9 cellular contexts compared by ENCODE assay signal in the genomic region with DNA sequence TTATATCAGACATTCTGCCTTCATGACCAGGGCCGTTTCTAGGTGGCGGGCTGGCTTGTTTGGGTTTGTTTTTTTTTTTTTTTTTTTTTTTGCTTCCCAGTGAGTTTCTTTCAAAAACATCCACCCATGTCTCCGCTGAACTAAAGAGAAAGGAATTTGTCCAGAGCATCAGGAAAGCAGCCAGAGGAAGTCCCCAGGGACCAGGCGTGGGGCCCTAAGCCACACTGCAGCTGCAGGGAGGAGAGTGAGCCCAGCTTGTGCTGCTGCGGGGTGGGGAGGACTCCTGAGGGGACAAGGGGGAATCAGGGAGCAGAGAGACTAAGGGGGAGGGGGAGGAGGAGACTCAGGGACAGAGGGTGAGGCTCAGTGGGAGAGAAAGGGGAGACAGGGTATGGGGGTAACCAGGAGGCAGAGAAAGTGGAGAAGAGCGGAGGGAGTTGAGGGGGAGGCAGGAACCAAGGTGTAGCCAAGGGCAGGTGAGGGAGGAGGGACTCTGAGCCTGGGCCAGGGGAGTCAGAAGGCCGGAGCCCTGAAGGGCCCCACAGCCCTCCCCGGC. TPM values are rescaled to one million over a fixed set of nuclear protein-coding genes. Genes with fewer than 3 reads are reported as not detected.
DNase-seq lines count a peak whose midpoint lies in the region; ATAC-seq and TF ChIP-seq lines count a peak whose summit lies in the region.
"Had no signal": no experiment of that assay in that cellular context is flagged by ENCODE, and none has a peak within 500 bp of the region (broad histone marks: within the 10 kb centered on the region; RNA-seq: fewer than 3 reads in every experiment).

No MANE protein-coding gene starts in this region.

- DNase-seq in CD8-positive, alpha-beta T cell: no peak
- DNase-seq in NCI-H2107 (lab: John Stamatoyannopoulos, UW) (peak; percentile 65), dermis blood vessel endothelial cell (peak; percentile 58), osteocyte (ENCODE audit: extremely low spot score, unreplicated experiment) (peak; percentile 98)

- H3K4me1 ChIP-seq in CD8-positive, alpha-beta T cell (ENCODE audit: insufficient read depth, low read length): peaks cover 74% of the 10 kb centered on the region

- no peak overlapping the region for H3K4me3 Mint-ChIP-seq in CD8-positive, alpha-beta T cell
- no peak overlapping the region for H3K4me3 Mint-ChIP-seq in osteocyte (ENCODE audit: unreplicated experiment)

- H3K4me3 ChIP-seq in CD8-positive, alpha-beta T cell (ENCODE audit: low read depth, low read length): no peak overlapping the region

- no peaks in the 10 kb centered on the region for H3K36me3 ChIP-seq in CD8-positive, alpha-beta T cell (ENCODE audit: insufficient read depth, low read length)

- ATAC-seq in CD8-positive, alpha-beta T cell: no peak
- ATAC-seq in GM21528 (IDR thresholded peaks at IDR 0.05; ENCODE audit: low FRiP score, unreplicated experiment) (no peak), HG03571 (IDR thresholded peaks at IDR 0.05; ENCODE audit: unreplicated experiment) (no peak), HG03520 (IDR thresholded peaks at IDR 0.05; ENCODE audit: unreplicated experiment) (no peak), GM21515 (IDR thresholded peaks at IDR 0.05; ENCODE audit: unreplicated experiment) (no peak)

- H3K36me3 Mint-ChIP-seq in CD8-positive, alpha-beta T cell: no peaks in the 10 kb centered on the region
- H3K36me3 Mint-ChIP-seq in osteocyte (ENCODE audit: unreplicated experiment): no peaks in the 10 kb centered on the region

- CTCF ChIA-PET in CD8-positive, alpha-beta T cell (lab: Charles Lee): interaction anchor here (1.8 to 9.0 kb wide), 3 partner anchors 9 to 345 kb away, joined by 4 to 107 read pairs (median 41); a partner anchor contains a TSS

- H3K27ac Mint-ChIP-seq in CD8-positive, alpha-beta T cell: peak overlapping the region; percentile 75
- peak overlapping the region; percentile 99 for H3K27ac Mint-ChIP-seq in osteocyte (ENCODE audit: unreplicated experiment)

- H3K9me3 ChIP-seq in CD8-positive, alpha-beta T cell (ENCODE audit: low read length): no peaks in the 10 kb centered on the region

- POLR2A ChIA-PET in CD8-positive, alpha-beta T cell (lab: Charles Lee): interaction anchor here (0.6 kb wide), 1 partner anchor 1561 kb away, joined by 3 read pairs; no protein-coding TSS in a partner anchor

- intact Hi-C loops in CD8-positive, alpha-beta T cell (cut with DNase I, micrococcal nuclease): no loop called here

- peaks cover 60% of the 10 kb centered on the region for H3K4me1 Mint-ChIP-seq in CD8-positive, alpha-beta T cell (ENCODE audit: low read depth)
- H3K4me1 Mint-ChIP-seq in osteocyte (ENCODE audit: unreplicated experiment): peaks cover 60% of the 10 kb centered on the region

- no peaks in the 10 kb centered on the region for H3K27me3 Mint-ChIP-seq in CD8-positive, alpha-beta T cell (ENCODE audit: low read depth)
- H3K27me3 Mint-ChIP-seq in osteocyte (ENCODE audit: unreplicated experiment): no peaks in the 10 kb centered on the region

- H3K9me3 Mint-ChIP-seq in CD8-positive, alpha-beta T cell: no peaks in the 10 kb centered on the region
- H3K9me3 Mint-ChIP-seq in osteocyte (ENCODE audit: unreplicated experiment): no peaks in the 10 kb centered on the region

- H3K27me3 ChIP-seq in CD8-positive, alpha-beta T cell (ENCODE audit: insufficient read depth, low read length): no peaks in the 10 kb centered on the region

- no peak overlapping the region for H3K27ac ChIP-seq in CD8-positive, alpha-beta T cell (ENCODE audit: low read depth, low read length)

- TF ChIP-seq CTCF in CD8-positive, alpha-beta T cell (IDR thresholded peaks at IDR 0.05): no peak
- no peak for TF ChIP-seq CTCF in osteocyte (IDR thresholded peaks at IDR 0.05)

RNA-seq across cellular contexts. Expression of a gene that starts 49.5 kb away (rescaled TPM):
- not detected for total RNA-seq in CD8-positive, alpha-beta T cell
- total RNA-seq in dermis blood vessel endothelial cell: not detected in 2 replicates
- total RNA-seq in osteocyte: not detected in 2 replicates
- total RNA-seq: T-helper 1 cell treated with Interleukin-12 subunit alpha and Interleukin-12 subunit beta and Interleukin-4 antibody, amounts not matched to agents 30 ng/mL and 1 ng/mL, for 36 hours had no signal

Comparison
In these comparisons a context has a peak if more than half of its experiments do, and no peak if none do; other contexts are left out.
1. DNase-seq: peak in NCI-H2107 (single experiment), dermis blood vessel endothelial cell (single experiment) and osteocyte (single experiment); none in CD8-positive, alpha-beta T cell (0 of 7).